ENCODE assay signal across 9 cellular contexts in genomic region chr10:62080905-62081304, GRCh38.
DNase-seq lines count a peak whose midpoint lies in the region; ATAC-seq and TF ChIP-seq lines count a peak whose summit lies in the region.
"Had no signal": no experiment of that assay in that cellular context is flagged by ENCODE, and none has a peak within 500 bp of the region (broad histone marks: within the 10 kb centered on the region; RNA-seq: fewer than 3 reads in every experiment).

No MANE protein-coding gene starts in this region.

- TF ChIP-seq CTCF in left ventricle myocardium inferior (IDR thresholded peaks at IDR 0.05; ENCODE audit: borderline replicate concordance) = peak; percentile 23
- TF ChIP-seq CTCF in mesothelial cell of epicardium (IDR thresholded peaks at IDR 0.05; ENCODE audit: unreplicated experiment) = no peak
- TF ChIP-seq CTCF in vagina (IDR thresholded peaks at IDR 0.05) = no peak
- TF ChIP-seq CTCF in foreskin keratinocyte (conservative IDR thresholded peaks at IDR 0.05) = no peak

- POLR2A ChIA-PET in activated CD4-positive, alpha-beta memory T cell treated with anti-CD3 and anti-CD28 coated beads, Interleukin-2, amount 10 ng/mL, durations not matched to agents 7 days and 5 days (lab: Charles Lee) = interaction anchor here (0.7 to 8.6 kb wide), 11 partner anchors 9 to 181 kb away, joined by 3 to 151 read pairs (median 8); partner anchors contain the start of gene ARID5B

- H3K9me3 Mint-ChIP-seq in activated CD4-positive, alpha-beta memory T cell treated with anti-CD3 and anti-CD28 coated beads, Interleukin-2, amount 10 ng/mL, durations not matched to agents 7 days and 5 days = peaks cover 5% of the 10 kb centered on the region
- no peaks in the 10 kb centered on the region for H3K9me3 Mint-ChIP-seq in mesothelial cell of epicardium

- peaks cover 88% of the 10 kb centered on the region for H3K36me3 Mint-ChIP-seq in activated CD4-positive, alpha-beta memory T cell treated with anti-CD3 and anti-CD28 coated beads, Interleukin-2, amount 10 ng/mL, durations not matched to agents 7 days and 5 days (ENCODE audit: low read depth)
- peaks cover 19% of the 10 kb centered on the region for H3K36me3 Mint-ChIP-seq in mesothelial cell of epicardium

- intact Hi-C loops in left ventricle myocardium inferior (cut with micrococcal nuclease) (loop anchor here (5.0 kb wide), 1 partner anchor 34 kb away; no protein-coding TSS in a partner anchor), left cardiac atrium (cut with DNase I) (no loop called here), vagina (cut with DNase I) (no loop called here)

- H3K9me3 ChIP-seq in left ventricle myocardium inferior (replicated peaks) = no peaks in the 10 kb centered on the region
- no peaks in the 10 kb centered on the region for H3K9me3 ChIP-seq in vagina
- H3K9me3 ChIP-seq: HAP-1 had no signal

- no peaks in the 10 kb centered on the region for H3K27me3 Mint-ChIP-seq in activated CD4-positive, alpha-beta memory T cell treated with anti-CD3 and anti-CD28 coated beads, Interleukin-2, amount 10 ng/mL, durations not matched to agents 7 days and 5 days
- H3K27me3 Mint-ChIP-seq in mesothelial cell of epicardium (ENCODE audit: low read depth) = no peaks in the 10 kb centered on the region

- H3K36me3 ChIP-seq in left ventricle myocardium inferior (peaks cover 16% of the 10 kb centered on the region), vagina (peaks cover 0 to 11% of the 10 kb centered on the region in 2 donors)

- CTCF ChIA-PET in activated CD4-positive, alpha-beta memory T cell treated with anti-CD3 and anti-CD28 coated beads, Interleukin-2, amount 10 ng/mL, durations not matched to agents 7 days and 5 days (lab: Charles Lee) = interaction anchor here (0.9 to 3.2 kb wide), 3 partner anchors 27 to 164 kb away, joined by 3 to 20 read pairs (median 3); no protein-coding TSS in a partner anchor

- ATAC-seq in left cardiac atrium (no peak), HG02623 (IDR thresholded peaks at IDR 0.05; ENCODE audit: unreplicated experiment) (no peak), foreskin keratinocyte (no peak)

- H3K4me3 ChIP-seq in left ventricle myocardium inferior (no peak overlapping the region), vagina (no peak overlapping the region)
- H3K4me3 ChIP-seq: HAP-1 had no signal

- no peak overlapping the region for H3K4me3 Mint-ChIP-seq in activated CD4-positive, alpha-beta memory T cell treated with anti-CD3 and anti-CD28 coated beads, Interleukin-2, amount 10 ng/mL, durations not matched to agents 7 days and 5 days
- no peak overlapping the region for H3K4me3 Mint-ChIP-seq in mesothelial cell of epicardium

- peak overlapping the region; percentile 92 for H3K27ac Mint-ChIP-seq in activated CD4-positive, alpha-beta memory T cell treated with anti-CD3 and anti-CD28 coated beads, Interleukin-2, amount 10 ng/mL, durations not matched to agents 7 days and 5 days
- H3K27ac Mint-ChIP-seq in mesothelial cell of epicardium = peak overlapping the region; percentile 98

- TF ChIP-seq POLR2A in vagina (IDR thresholded peaks at IDR 0.05) = no peak

- H3K27me3 ChIP-seq in left ventricle myocardium inferior (ENCODE audit: low read depth) = no peaks in the 10 kb centered on the region
- H3K27me3 ChIP-seq in vagina = no peaks in the 10 kb centered on the region
- no peaks in the 10 kb centered on the region for H3K27me3 ChIP-seq in foreskin keratinocyte

- DNase-seq in left ventricle myocardium inferior = no peak
- DNase-seq in left cardiac atrium = no peak
- DNase-seq in activated CD4-positive, alpha-beta memory T cell treated with anti-CD3 and anti-CD28 coated beads, Interleukin-2, amount 10 ng/mL, durations not matched to agents 7 days and 5 days = no peak
- DNase-seq in mesothelial cell of epicardium (ENCODE audit: low spot score in 2 of 2, unreplicated experiment in 2 of 2) = no peak
- no peak for DNase-seq in vagina (ENCODE audit: extremely low spot score in 2 of 2)
- no peak for DNase-seq in foreskin keratinocyte
- no peak for DNase-seq in HUDEP-2 (lab: John Stamatoyannopoulos, UW; ENCODE audit: unreplicated experiment in 76 of 76)

- H3K4me1 ChIP-seq in left ventricle myocardium inferior (peaks cover 91% of the 10 kb centered on the region), vagina (peaks cover 100% of the 10 kb centered on the region), foreskin keratinocyte (peaks cover 50% of the 10 kb centered on the region)

- H3K4me1 Mint-ChIP-seq in activated CD4-positive, alpha-beta memory T cell treated with anti-CD3 and anti-CD28 coated beads, Interleukin-2, amount 10 ng/mL, durations not matched to agents 7 days and 5 days = peaks cover 90% of the 10 kb centered on the region
- peaks cover 77% of the 10 kb centered on the region for H3K4me1 Mint-ChIP-seq in mesothelial cell of epicardium

- peak overlapping the region; percentile 86 for H3K27ac ChIP-seq in left ventricle myocardium inferior (replicated peaks)
- H3K27ac ChIP-seq in vagina = peak overlapping the region; percentile 86
- no peak overlapping the region for H3K27ac ChIP-seq in foreskin keratinocyte
